Comparison of ENCODE assay signal across 12 cellular contexts in genomic region chr4:31088600-31089230, GRCh38.
DNase-seq lines count a peak whose midpoint lies in the region; TF ChIP-seq lines count a peak whose summit lies in the region.
"Had no signal": no experiment of that assay in that cellular context is flagged by ENCODE, and none has a peak within 500 bp of the region (broad histone marks: within the 10 kb centered on the region; RNA-seq: fewer than 3 reads in every experiment).

No MANE protein-coding gene starts in this region.

- DNase-seq in GM03348 (ENCODE audit: low spot score) (peak; percentile 9), PC-9 (peak; percentile 3 to 92), fibroblast of lung (ENCODE audit: low read depth in 2 of 2) (peak; percentile 90), progenitor cell of endocrine pancreas (ENCODE audit: low spot score, unreplicated experiment) (no peak), SK-N-DZ (ENCODE audit: low spot score) (no peak), NCI-H2107 (lab: John Stamatoyannopoulos, UW) (no peak)
- DNase-seq in activated naive CD4-positive, alpha-beta T cell treated with anti-CD3 and anti-CD28 coated beads, Interleukin-2, amount 50 U/mL, for 16 hours, result no peak
- no peak for DNase-seq in activated CD8-positive, alpha-beta memory T cell treated with anti-CD3 and anti-CD28 coated beads for 24 hours
- DNase-seq: activated CD4-positive, alpha-beta T cell treated with anti-CD3 and anti-CD28 coated beads, Interleukin-2, amount 50 U/mL, for 1 hour; CD8-positive, alpha-beta memory T cell; effector CD4-positive, alpha-beta T cell; H9 had no signal

- POLR2A ChIA-PET in PC-9 (lab: Charles Lee; ENCODE audit: unreplicated experiment), result interaction anchor here (0.6 to 1.0 kb wide), 3 partner anchors 22 to 335 kb away, joined by 3 to 14 read pairs (median 7); no protein-coding TSS in a partner anchor

- H3K4me1 Mint-ChIP-seq in progenitor cell of endocrine pancreas (ENCODE audit: low read depth), result peaks cover 38% of the 10 kb centered on the region
- H3K4me1 Mint-ChIP-seq: CD8-positive, alpha-beta memory T cell had no signal

- H3K4me1 ChIP-seq in PC-9 (replicated peaks; ENCODE audit: insufficient read depth) (peaks cover 29% of the 10 kb centered on the region), fibroblast of lung (ENCODE audit: control insufficient read depth, extremely low read depth, insufficient read depth, low read length) (peaks cover 4% of the 10 kb centered on the region)

- H3K79me2 ChIP-seq in PC-9 (ENCODE audit: low read depth) (no peaks in the 10 kb centered on the region), fibroblast of lung (ENCODE audit: control insufficient read depth, insufficient read depth, low read length) (no peaks in the 10 kb centered on the region)

- H3F3A ChIP-seq in PC-9 (ENCODE audit: insufficient read depth, low read depth), result peaks cover 15% of the 10 kb centered on the region

- H3K9me3 ChIP-seq in PC-9 (ENCODE audit: insufficient read depth, low read depth), result no peaks in the 10 kb centered on the region
- H3K9me3 ChIP-seq in fibroblast of lung (ENCODE audit: control insufficient read depth, insufficient read depth, low read depth, low read length), result no peaks in the 10 kb centered on the region

- H3K27me3 Mint-ChIP-seq in progenitor cell of endocrine pancreas, result no peaks in the 10 kb centered on the region
- H3K27me3 Mint-ChIP-seq: CD8-positive, alpha-beta memory T cell had no signal

- H4K20me1 ChIP-seq in PC-9 (ENCODE audit: insufficient read depth) (no peaks in the 10 kb centered on the region), fibroblast of lung (ENCODE audit: control insufficient read depth, extremely low read depth, insufficient read depth, low read length) (no peaks in the 10 kb centered on the region)

- H3K36me3 ChIP-seq in PC-9 (ENCODE audit: low read depth) (no peaks in the 10 kb centered on the region), fibroblast of lung (ENCODE audit: control insufficient read depth, insufficient read depth, low read length) (no peaks in the 10 kb centered on the region)

- H3K9ac ChIP-seq in fibroblast of lung (ENCODE audit: insufficient read depth, low read length), result no peak overlapping the region

- CTCF ChIA-PET in PC-9 (lab: Charles Lee), result interaction anchor here (0.6 to 0.7 kb wide), 3 partner anchors 374 to 955 kb away, joined by 3 to 7 read pairs (median 3); no protein-coding TSS in a partner anchor

- no peaks in the 10 kb centered on the region for H3K36me3 Mint-ChIP-seq in progenitor cell of endocrine pancreas (ENCODE audit: insufficient read depth)
- H3K36me3 Mint-ChIP-seq: CD8-positive, alpha-beta memory T cell had no signal

- H3K27ac Mint-ChIP-seq in progenitor cell of endocrine pancreas, result peak overlapping the region; percentile 73
- H3K27ac Mint-ChIP-seq: CD8-positive, alpha-beta memory T cell; H9 had no signal

- no peaks in the 10 kb centered on the region for H3K9me2 ChIP-seq in PC-9 (ENCODE audit: insufficient read depth)

- intact Hi-C loops in PC-9 (cut with micrococcal nuclease; ENCODE audit: unreplicated experiment), result loop anchor here (1.0 to 10.0 kb wide), 4 partner anchors 44 to 371 kb away; no protein-coding TSS in a partner anchor

- no peaks in the 10 kb centered on the region for H3K9me3 Mint-ChIP-seq in progenitor cell of endocrine pancreas (ENCODE audit: low read depth)
- H3K9me3 Mint-ChIP-seq: H9 had no signal

- peak overlapping the region; percentile 72 for H3K4me2 ChIP-seq in PC-9
- H3K4me2 ChIP-seq in fibroblast of lung (ENCODE audit: extremely low read depth, insufficient read depth, low read length), result peak overlapping the region; percentile 35

- H3K4me3 ChIP-seq in PC-9, result peak overlapping the region; percentile 4; the same call in 1 of the 2 replicates
- no peak overlapping the region for H3K4me3 ChIP-seq in fibroblast of lung (replicated peaks in 1 of 4; ENCODE audit: control extremely low read depth in 1 of 4, insufficient read depth in 1 of 4, low read depth in 3 of 4, low read length in 4 of 4)

- H3K27me3 ChIP-seq in PC-9 (ENCODE audit: insufficient read depth, low read depth) (no peaks in the 10 kb centered on the region), fibroblast of lung (ENCODE audit: control insufficient read depth, insufficient read depth, low read length) (no peaks in the 10 kb centered on the region)

- no TSS peak for BruUV-seq in PC-9 (replicated peaks; lab: Mats Ljungman, UMichigan)

- H3K4me3 Mint-ChIP-seq in progenitor cell of endocrine pancreas (ENCODE audit: low read depth), result no peak overlapping the region
- H3K4me3 Mint-ChIP-seq: CD8-positive, alpha-beta memory T cell; H9 had no signal

- no peak overlapping the region for H2AFZ ChIP-seq in PC-9
- no peak overlapping the region for H2AFZ ChIP-seq in fibroblast of lung (ENCODE audit: low read length)

- TF ChIP-seq CTCF in PC-9 (conservative IDR thresholded peaks at IDR 0.05) (no peak), fibroblast of lung (conservative IDR thresholded peaks at IDR 0.05 in 1 of 2, IDR thresholded peaks at IDR 0.05 in 1 of 2; ENCODE audit: low read depth in 1 of 2, low read length in 2 of 2) (no peak), progenitor cell of endocrine pancreas (IDR thresholded peaks at IDR 0.05; ENCODE audit: unreplicated experiment) (no peak)

- H3K27ac ChIP-seq in PC-9 (peak overlapping the region; percentile 98), fibroblast of lung (ENCODE audit: insufficient read depth, low read length) (no peak overlapping the region)

Comparison
In these comparisons a context has a peak if more than half of its experiments do, and no peak if none do; other contexts are left out.
1. DNase-seq: peak in GM03348 (single experiment), PC-9 (2 of 2) and fibroblast of lung (2 of 2); none in progenitor cell of endocrine pancreas (single experiment), activated naive CD4-positive, alpha-beta T cell treated with anti-CD3 and anti-CD28 coated beads, Interleukin-2, amount 50 U/mL, for 16 hours (single experiment), SK-N-DZ (single experiment), NCI-H2107 (single experiment) and activated CD8-positive, alpha-beta memory T cell treated with anti-CD3 and anti-CD28 coated beads for 24 hours (single experiment).